In genomic region chr2:182980115-182980514, GRCh38 we compare ENCODE assay signal across 9 cellular contexts.
A peak's percentile ranks its signal among the peaks of the same experiment; 100 is the strongest.
DNase-seq lines count a peak whose midpoint lies in the region; ATAC-seq, FAIRE-seq and TF ChIP-seq lines count a peak whose summit lies in the region.
"Had no signal": no experiment of that assay in that cellular context is flagged by ENCODE, and none has a peak within 500 bp of the region (broad histone marks: within the 10 kb centered on the region; RNA-seq: fewer than 3 reads in every experiment).

No MANE protein-coding gene starts in this region.

- H3K27me3 ChIP-seq in OCI-LY1 (ENCODE audit: insufficient read depth, low read length) = 0 out of 2 replicates have a peak, but pooled peaks cover 3% of the 10 kb centered on the region
- H3K27me3 ChIP-seq: SJCRH30 had no signal

- H3K4me2 ChIP-seq in OCI-LY1 (ENCODE audit: low read length) = no peak overlapping the region

- H3K9ac ChIP-seq in OCI-LY1 (ENCODE audit: low read length) = no peak overlapping the region

- no peaks in the 10 kb centered on the region for H3K9me2 ChIP-seq in OCI-LY1 (ENCODE audit: low read depth, low read length)

- no peak overlapping the region for H2AFZ ChIP-seq in OCI-LY1 (ENCODE audit: low read length)

- DNase-seq in DMS53 treated with DMSO at 0.1 percent for 48 hours (lab: John Stamatoyannopoulos, UW; ENCODE audit: unreplicated experiment) (peak; percentile 91), HTR-8/SVneo (ENCODE audit: insufficient read length, low spot score) (peak; percentile 33), nephron progenitor cell (no peak)
- no peak for DNase-seq in effector memory CD8-positive, alpha-beta T cell
- DNase-seq in activated T-cell treated with anti-CD3 and anti-CD28 coated beads, Interleukin-2, amount 50 U/mL, for 1 hour = no peak

- H3K27ac Mint-ChIP-seq in effector memory CD8-positive, alpha-beta T cell = no peak overlapping the region
- no peak overlapping the region for H3K27ac Mint-ChIP-seq in nephron progenitor cell

- FAIRE-seq in HTR-8/SVneo (lab: Jason Lieb, UNC) = no peak

- peak; percentile 73 for ATAC-seq in GM21529 (IDR thresholded peaks at IDR 0.05; ENCODE audit: unreplicated experiment)
- peak; percentile 43 for ATAC-seq in effector memory CD8-positive, alpha-beta T cell (replicated peaks)
- no peak for ATAC-seq in GM21360 (IDR thresholded peaks at IDR 0.05; ENCODE audit: unreplicated experiment)

- H3K27me3 Mint-ChIP-seq in effector memory CD8-positive, alpha-beta T cell = no peaks in the 10 kb centered on the region
- H3K27me3 Mint-ChIP-seq in nephron progenitor cell (ENCODE audit: low read depth, poor library complexity) = no peaks in the 10 kb centered on the region

- no peaks in the 10 kb centered on the region for H3K36me3 ChIP-seq in OCI-LY1 (ENCODE audit: insufficient read depth, low read length)

- TF ChIP-seq CTCF in OCI-LY1 (IDR thresholded peaks at IDR 0.05; ENCODE audit: low read length) (peak; percentile 64), nephron progenitor cell (IDR thresholded peaks at IDR 0.05) (peak; percentile 64)

- no peaks in the 10 kb centered on the region for H3K4me1 ChIP-seq in OCI-LY1 (ENCODE audit: insufficient read depth, low read length, severe bottlenecking)
- H3K4me1 ChIP-seq: SJCRH30 had no signal

- H3K4me3 ChIP-seq in OCI-LY1 (ENCODE audit: low read depth, low read length, poor library complexity, severe bottlenecking) = no peak overlapping the region
- H3K4me3 ChIP-seq: SJCRH30 had no signal

- H3K27ac ChIP-seq in OCI-LY1 (ENCODE audit: low read depth, low read length, poor library complexity, severe bottlenecking) = no peak overlapping the region
- H3K27ac ChIP-seq: SJCRH30 had no signal

- H3K4me1 Mint-ChIP-seq in effector memory CD8-positive, alpha-beta T cell (ENCODE audit: low read depth in 2 of 2) = no peaks in the 10 kb centered on the region
- no peaks in the 10 kb centered on the region for H3K4me1 Mint-ChIP-seq in nephron progenitor cell

- no peaks in the 10 kb centered on the region for H4K20me1 ChIP-seq in OCI-LY1 (ENCODE audit: insufficient read depth, low read length)

- H3F3A ChIP-seq in OCI-LY1 (ENCODE audit: insufficient read depth, low read length) = no peaks in the 10 kb centered on the region

- H3K9me3 Mint-ChIP-seq in effector memory CD8-positive, alpha-beta T cell = no peaks in the 10 kb centered on the region
- H3K9me3 Mint-ChIP-seq in nephron progenitor cell = no peaks in the 10 kb centered on the region

- no peaks in the 10 kb centered on the region for H3K9me3 ChIP-seq in OCI-LY1 (ENCODE audit: low read length)
- H3K9me3 ChIP-seq: SJCRH30 had no signal

- no peak overlapping the region for H3K4me3 Mint-ChIP-seq in effector memory CD8-positive, alpha-beta T cell
- H3K4me3 Mint-ChIP-seq in nephron progenitor cell = no peak overlapping the region

- H3K79me2 ChIP-seq in OCI-LY1 (ENCODE audit: insufficient read depth, low read length) = no peaks in the 10 kb centered on the region

- no peaks in the 10 kb centered on the region for H3K36me3 Mint-ChIP-seq in effector memory CD8-positive, alpha-beta T cell (ENCODE audit: insufficient read depth)
- peaks cover 35% of the 10 kb centered on the region for H3K36me3 Mint-ChIP-seq in nephron progenitor cell (ENCODE audit: low read depth)

Comparison
In these comparisons a context has a peak if more than half of its experiments do, and no peak if none do; other contexts are left out.
1. DNase-seq: peak in DMS53 treated with DMSO at 0.1 percent for 48 hours (single experiment) and HTR-8/SVneo (single experiment); none in effector memory CD8-positive, alpha-beta T cell (0 of 3), nephron progenitor cell (single experiment) and activated T-cell treated with anti-CD3 and anti-CD28 coated beads, Interleukin-2, amount 50 U/mL, for 1 hour (single experiment).